10 cellular contexts compared by ENCODE assay signal in the genomic region with DNA sequence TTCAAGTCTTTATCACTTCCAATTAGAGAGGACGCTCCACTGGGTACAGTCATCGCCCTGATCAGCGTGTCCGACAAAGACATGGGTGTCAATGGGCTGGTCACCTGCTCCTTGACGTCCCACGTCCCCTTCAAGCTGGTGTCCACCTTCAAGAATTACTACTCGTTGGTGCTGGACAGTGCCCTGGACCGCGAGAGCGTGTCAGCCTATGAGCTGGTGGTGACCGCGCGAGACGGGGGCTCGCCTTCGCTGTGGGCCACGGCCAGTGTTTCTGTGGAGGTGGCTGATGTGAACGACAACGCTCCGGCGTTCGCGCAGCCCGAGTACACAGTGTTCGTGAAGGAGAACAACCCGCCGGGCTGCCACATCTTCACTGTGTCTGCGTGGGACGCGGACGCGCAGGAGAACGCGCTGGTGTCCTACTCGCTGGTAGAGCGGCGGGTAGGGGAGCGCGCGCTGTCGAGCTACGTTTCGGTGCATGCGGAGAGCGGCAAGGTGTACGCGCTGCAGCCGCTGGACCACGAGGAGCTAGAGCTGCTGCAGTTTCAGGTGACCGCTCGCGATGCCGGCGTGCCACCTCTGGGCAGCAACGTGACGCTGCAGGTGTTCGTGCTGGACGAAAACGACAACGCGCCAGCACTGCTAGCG. TPM values are rescaled to one million over a fixed set of nuclear protein-coding genes. Genes with fewer than 3 reads are reported as not detected.
"Had no signal": no experiment of that assay in that cellular context is flagged by ENCODE, and none has a peak within 500 bp of the region (broad histone marks: within the 10 kb centered on the region; RNA-seq: fewer than 3 reads in every experiment).

No MANE protein-coding gene starts in this region.

RNA-seq across cellular contexts. Expression of gene PCDHA4, which starts 1.5 kb away (rescaled TPM):
- total RNA-seq: activated CD4-positive, alpha-beta T cell treated with anti-CD3 and anti-CD28 coated beads, Interleukin-2, amount 10 ng/mL, durations not matched to agents 24 days and 14 days; activated CD8-positive, alpha-beta memory T cell treated with anti-CD3 and anti-CD28 coated beads for 36 hours; activated CD8-positive, alpha-beta T cell treated with anti-CD3 and anti-CD28 coated beads for 36 hours; activated naive CD8-positive, alpha-beta T cell treated with anti-CD3 and anti-CD28 coated beads for 36 hours; activated T-cell treated with anti-CD3 and anti-CD28 coated beads, Interleukin-2, amount 50 U/mL, for 72 hours; activated T-helper 17 cell treated with anti-CD3 and anti-CD28 coated beads, Interleukin-2, amount 50 U/mL, for 72 hours; SJCRH30; T-helper 1 cell treated with Interleukin-12 subunit alpha and Interleukin-12 subunit beta and Interleukin-4 antibody, amounts not matched to agents 30 ng/mL and 1 ng/mL, for 36 hours; T-helper 2 cell treated with Interferon-gamma antibody and Interleukin-4, amounts not matched to agents 100 ng/mL and 5 ng/mL, for 36 hours had no signal

RNA-seq across cellular contexts. Expression of gene PCDHA3, which starts 7.5 kb away (rescaled TPM):
- total RNA-seq: activated CD4-positive, alpha-beta T cell treated with anti-CD3 and anti-CD28 coated beads, Interleukin-2, amount 10 ng/mL, durations not matched to agents 24 days and 14 days; activated CD8-positive, alpha-beta memory T cell treated with anti-CD3 and anti-CD28 coated beads for 36 hours; activated CD8-positive, alpha-beta T cell treated with anti-CD3 and anti-CD28 coated beads for 36 hours; activated naive CD8-positive, alpha-beta T cell treated with anti-CD3 and anti-CD28 coated beads for 36 hours; activated T-cell treated with anti-CD3 and anti-CD28 coated beads, Interleukin-2, amount 50 U/mL, for 72 hours; activated T-helper 17 cell treated with anti-CD3 and anti-CD28 coated beads, Interleukin-2, amount 50 U/mL, for 72 hours; T-helper 1 cell treated with Interleukin-12 subunit alpha and Interleukin-12 subunit beta and Interleukin-4 antibody, amounts not matched to agents 30 ng/mL and 1 ng/mL, for 36 hours; T-helper 2 cell treated with Interferon-gamma antibody and Interleukin-4, amounts not matched to agents 100 ng/mL and 5 ng/mL, for 36 hours had no signal

RNA-seq across cellular contexts. Expression of gene PCDHA5, which starts 13.0 kb away (rescaled TPM):
- total RNA-seq: activated CD4-positive, alpha-beta T cell treated with anti-CD3 and anti-CD28 coated beads, Interleukin-2, amount 10 ng/mL, durations not matched to agents 24 days and 14 days; activated CD8-positive, alpha-beta memory T cell treated with anti-CD3 and anti-CD28 coated beads for 36 hours; activated CD8-positive, alpha-beta T cell treated with anti-CD3 and anti-CD28 coated beads for 36 hours; activated naive CD8-positive, alpha-beta T cell treated with anti-CD3 and anti-CD28 coated beads for 36 hours; activated T-cell treated with anti-CD3 and anti-CD28 coated beads, Interleukin-2, amount 50 U/mL, for 72 hours; activated T-helper 17 cell treated with anti-CD3 and anti-CD28 coated beads, Interleukin-2, amount 50 U/mL, for 72 hours; T-helper 1 cell treated with Interleukin-12 subunit alpha and Interleukin-12 subunit beta and Interleukin-4 antibody, amounts not matched to agents 30 ng/mL and 1 ng/mL, for 36 hours; T-helper 2 cell treated with Interferon-gamma antibody and Interleukin-4, amounts not matched to agents 100 ng/mL and 5 ng/mL, for 36 hours had no signal

RNA-seq across cellular contexts. Expression of gene PCDHA2, which starts 13.7 kb away (rescaled TPM):
- total RNA-seq: activated CD4-positive, alpha-beta T cell treated with anti-CD3 and anti-CD28 coated beads, Interleukin-2, amount 10 ng/mL, durations not matched to agents 24 days and 14 days; activated CD8-positive, alpha-beta memory T cell treated with anti-CD3 and anti-CD28 coated beads for 36 hours; activated CD8-positive, alpha-beta T cell treated with anti-CD3 and anti-CD28 coated beads for 36 hours; activated naive CD8-positive, alpha-beta T cell treated with anti-CD3 and anti-CD28 coated beads for 36 hours; activated T-cell treated with anti-CD3 and anti-CD28 coated beads, Interleukin-2, amount 50 U/mL, for 72 hours; activated T-helper 17 cell treated with anti-CD3 and anti-CD28 coated beads, Interleukin-2, amount 50 U/mL, for 72 hours; SJCRH30; T-helper 1 cell treated with Interleukin-12 subunit alpha and Interleukin-12 subunit beta and Interleukin-4 antibody, amounts not matched to agents 30 ng/mL and 1 ng/mL, for 36 hours; T-helper 2 cell treated with Interferon-gamma antibody and Interleukin-4, amounts not matched to agents 100 ng/mL and 5 ng/mL, for 36 hours had no signal
- polyA plus RNA-seq: aorta had no signal

RNA-seq across cellular contexts. Expression of gene PCDHA6, which starts 19.4 kb away (rescaled TPM):
- total RNA-seq: activated CD4-positive, alpha-beta T cell treated with anti-CD3 and anti-CD28 coated beads, Interleukin-2, amount 10 ng/mL, durations not matched to agents 24 days and 14 days; activated CD8-positive, alpha-beta memory T cell treated with anti-CD3 and anti-CD28 coated beads for 36 hours; activated CD8-positive, alpha-beta T cell treated with anti-CD3 and anti-CD28 coated beads for 36 hours; activated naive CD8-positive, alpha-beta T cell treated with anti-CD3 and anti-CD28 coated beads for 36 hours; activated T-cell treated with anti-CD3 and anti-CD28 coated beads, Interleukin-2, amount 50 U/mL, for 72 hours; activated T-helper 17 cell treated with anti-CD3 and anti-CD28 coated beads, Interleukin-2, amount 50 U/mL, for 72 hours; T-helper 1 cell treated with Interleukin-12 subunit alpha and Interleukin-12 subunit beta and Interleukin-4 antibody, amounts not matched to agents 30 ng/mL and 1 ng/mL, for 36 hours; T-helper 2 cell treated with Interferon-gamma antibody and Interleukin-4, amounts not matched to agents 100 ng/mL and 5 ng/mL, for 36 hours had no signal
